ENCODE assay signal across 36 cellular contexts in genomic region chr4:14403132-14403531, GRCh38.
"Had no signal": no experiment of that assay in that cellular context is flagged by ENCODE, and none has a peak within 500 bp of the region (broad histone marks: within the 10 kb centered on the region; RNA-seq: fewer than 3 reads in every experiment).

No MANE protein-coding gene starts in this region.

- H3K36me3 Mint-ChIP-seq: activated naive CD8-positive, alpha-beta T cell treated with anti-CD3 and anti-CD28 coated beads for 36 hours had no signal

- ATAC-seq: activated CD8-positive, alpha-beta T cell treated with anti-CD3 and anti-CD28 coated beads for 36 hours; activated naive CD4-positive, alpha-beta T cell treated with anti-CD3 and anti-CD28 coated beads, Interleukin-2, amount 50 U/mL, for 72 hours; activated T-cell treated with anti-CD3 and anti-CD28 coated beads, Interleukin-2, amount 50 U/mL, for 4 hours; activated T-cell treated with anti-CD3 and anti-CD28 coated beads, Interleukin-2, amount 50 U/mL, for 72 hours; activated T-helper 17 cell treated with anti-CD3 and anti-CD28 coated beads, Interleukin-2, amount 50 U/mL, for 72 hours; body of pancreas had no signal

- H3K36me3 ChIP-seq: adrenal gland, brain microvascular endothelial cell, breast epithelium, WERI-Rb-1 had no signal

- H3K27me3 Mint-ChIP-seq: activated B cell treated with CpG ODN at 0.5 μM for 24 hours; activated CD4-positive, alpha-beta memory T cell treated with anti-CD3 and anti-CD28 coated beads for 36 hours; activated CD4-positive, alpha-beta T cell treated with anti-CD3 and anti-CD28 coated beads, Interleukin-2, amount 10 ng/mL, durations not matched to agents 24 days and 14 days; activated CD8-positive, alpha-beta T cell treated with anti-CD3 and anti-CD28 coated beads for 36 hours; activated T-helper 17 cell treated with anti-CD3 and anti-CD28 coated beads, Interleukin-2, amount 50 U/mL, for 72 hours had no signal

- H3K27ac Mint-ChIP-seq: activated B cell treated with CpG ODN at 0.5 μM for 24 hours; activated CD4-positive, alpha-beta memory T cell treated with anti-CD3 and anti-CD28 coated beads for 36 hours; activated CD4-positive, alpha-beta T cell treated with anti-CD3 and anti-CD28 coated beads, Interleukin-2, amount 10 ng/mL, durations not matched to agents 24 days and 14 days; activated CD8-positive, alpha-beta T cell treated with anti-CD3 and anti-CD28 coated beads for 36 hours; activated naive CD4-positive, alpha-beta T cell treated with anti-CD3 and anti-CD28 coated beads for 36 hours; activated naive CD4-positive, alpha-beta T cell treated with anti-CD3 and anti-CD28 coated beads, Interleukin-2, amount 50 U/mL, for 72 hours; activated naive CD8-positive, alpha-beta T cell treated with anti-CD3 and anti-CD28 coated beads for 36 hours; activated T-cell treated with anti-CD3 and anti-CD28 coated beads, Interleukin-2, amount 50 U/mL, for 72 hours; activated T-helper 1 cell treated with anti-CD3 and anti-CD28 coated beads, Interleukin-12 subunit alpha, Interleukin-12 subunit beta, Interleukin-2, Interleukin-4 antibody, amounts not matched to agents 30 ng/mL and 10 ng/mL and 1 ng/mL, durations not matched to agents 14 hours and 24 hours and 36 hours; activated T-helper 17 cell treated with anti-CD3 and anti-CD28 coated beads, Interleukin-2, amount 50 U/mL, for 72 hours; T-helper 1 cell treated with Interleukin-12 subunit alpha and Interleukin-12 subunit beta and Interleukin-4 antibody, amounts not matched to agents 30 μg/mL and 1 μg/mL, for 36 hours; T-helper 2 cell treated with Interferon-gamma antibody and Interleukin-4, amounts not matched to agents 5 μg/mL and 100 μg/mL, for 36 hours had no signal

- DNase-seq: activated B cell treated with CpG ODN at 0.5 μM for 24 hours; activated CD4-positive, alpha-beta memory T cell treated with anti-CD3 and anti-CD28 coated beads for 36 hours; activated CD4-positive, alpha-beta T cell treated with anti-CD3 and anti-CD28 coated beads for 4 hours; activated CD4-positive, alpha-beta T cell treated with anti-CD3 and anti-CD28 coated beads, Interleukin-2, amount 10 ng/mL, durations not matched to agents 24 days and 14 days; activated CD4-positive, alpha-beta T cell treated with anti-CD3 and anti-CD28 coated beads, Interleukin-2, amount 50 U/mL, for 1 hour; activated CD4-positive, alpha-beta T cell treated with anti-CD3 and anti-CD28 coated beads, Interleukin-2, amount 50 U/mL, for 4 hours; activated CD4-positive, CD25-positive, alpha-beta regulatory T cell treated with anti-CD3 and anti-CD28 coated beads, Interleukin-2, amount 50 U/mL, for 72 hours; activated CD8-positive, alpha-beta memory T cell treated with anti-CD3 and anti-CD28 coated beads, Interleukin-2, amount 50 U/mL, for 4 hours; activated CD8-positive, alpha-beta T cell treated with anti-CD3 and anti-CD28 coated beads for 36 hours; activated effector memory CD4-positive, alpha-beta T cell treated with anti-CD3 and anti-CD28 coated beads, Interleukin-2, amount 50 U/mL, for 16 hours; activated gamma-delta T cell treated with Interleukin-2 at 50 U/mL for 16 hours; activated naive CD4-positive, alpha-beta T cell; activated naive CD4-positive, alpha-beta T cell treated with anti-CD3 and anti-CD28 coated beads for 36 hours; activated naive CD4-positive, alpha-beta T cell treated with anti-CD3 and anti-CD28 coated beads, Interleukin-2, amount 50 U/mL, for 16 hours; activated naive CD8-positive, alpha-beta T cell treated with anti-CD3 and anti-CD28 coated beads for 36 hours; activated T-cell treated with anti-CD3 and anti-CD28 coated beads for 4 hours; activated T-cell treated with anti-CD3 and anti-CD28 coated beads, Interleukin-2, amount 50 U/mL, for 1 hour; activated T-cell treated with anti-CD3 and anti-CD28 coated beads, Interleukin-2, amount 50 U/mL, for 4 hours; activated T-cell treated with anti-CD3 and anti-CD28 coated beads, Interleukin-2, amount 50 U/mL, for 72 hours; adrenal gland; amniotic stem cell; aorta; body of pancreas; brain microvascular endothelial cell; central memory CD4-positive, alpha-beta T cell; SW 1271; T-helper 1 cell; T-helper 2 cell; T-helper 9 cell; WERI-Rb-1 had no signal

- H3K27me3 ChIP-seq: adrenal gland, body of pancreas, brain microvascular endothelial cell, breast epithelium had no signal

- H3K4me3 Mint-ChIP-seq: activated B cell treated with CpG ODN at 0.5 μM for 24 hours; activated CD4-positive, alpha-beta memory T cell treated with anti-CD3 and anti-CD28 coated beads for 36 hours; activated CD4-positive, alpha-beta T cell treated with anti-CD3 and anti-CD28 coated beads, Interleukin-2, amount 10 ng/mL, durations not matched to agents 24 days and 14 days; activated CD8-positive, alpha-beta T cell treated with anti-CD3 and anti-CD28 coated beads for 36 hours; activated naive CD4-positive, alpha-beta T cell treated with anti-CD3 and anti-CD28 coated beads for 36 hours; activated naive CD8-positive, alpha-beta T cell treated with anti-CD3 and anti-CD28 coated beads for 36 hours; activated T-cell treated with anti-CD3 and anti-CD28 coated beads, Interleukin-2, amount 50 U/mL, for 4 hours; activated T-cell treated with anti-CD3 and anti-CD28 coated beads, Interleukin-2, amount 50 U/mL, for 72 hours; activated T-helper 1 cell treated with anti-CD3 and anti-CD28 coated beads, Interleukin-12 subunit alpha, Interleukin-12 subunit beta, Interleukin-2, Interleukin-4 antibody, amounts not matched to agents 30 ng/mL and 10 ng/mL and 1 ng/mL, durations not matched to agents 14 hours and 24 hours and 36 hours; activated T-helper 17 cell treated with anti-CD3 and anti-CD28 coated beads, Interleukin-2, amount 50 U/mL, for 72 hours; T-helper 1 cell treated with Interleukin-12 subunit alpha and Interleukin-12 subunit beta and Interleukin-4 antibody, amounts not matched to agents 30 μg/mL and 1 μg/mL, for 36 hours; T-helper 2 cell treated with Interferon-gamma antibody and Interleukin-4, amounts not matched to agents 5 μg/mL and 100 μg/mL, for 36 hours had no signal

- H3K4me3 ChIP-seq: adrenal gland, body of pancreas, breast epithelium had no signal

- H3K4me1 ChIP-seq: adrenal gland, body of pancreas, breast epithelium had no signal

- H3K9me3 ChIP-seq: adrenal gland, body of pancreas, breast epithelium had no signal

- H3K4me1 Mint-ChIP-seq: activated B cell treated with CpG ODN at 0.5 μM for 24 hours; activated CD4-positive, alpha-beta T cell treated with anti-CD3 and anti-CD28 coated beads, Interleukin-2, amount 10 ng/mL, durations not matched to agents 24 days and 14 days; activated naive CD8-positive, alpha-beta T cell treated with anti-CD3 and anti-CD28 coated beads for 36 hours; activated T-helper 17 cell treated with anti-CD3 and anti-CD28 coated beads, Interleukin-2, amount 50 U/mL, for 72 hours had no signal

- H3K27ac ChIP-seq: adrenal gland, body of pancreas, brain microvascular endothelial cell, breast epithelium, WERI-Rb-1 had no signal
